In genomic region chr22:43636086-43636485, GRCh38 we compare ENCODE assay signal across 1 cellular context.
TF ChIP-seq lines count a peak whose summit lies in the region.

No MANE protein-coding gene starts in this region.

TF ChIP-seq in GM12878, 131 proteins besides CTCF, POLR2A, EP300 and RAD21 (continued from another document):
- TF ChIP-seq LARP7 (IDR thresholded peaks at IDR 0.05) (no peak), POLR2AphosphoS2 (IDR thresholded peaks at IDR 0.05; ENCODE audit: low read depth, low read length) (no peak), MTA2 (IDR thresholded peaks at IDR 0.05; ENCODE audit: low read depth) (no peak), HSF1 (IDR thresholded peaks at IDR 0.05; ENCODE audit: low read depth, low read length) (no peak), MYB (IDR thresholded peaks at IDR 0.05; ENCODE audit: borderline replicate concordance, low read depth, low read length) (no peak), ZSCAN29 (IDR thresholded peaks at IDR 0.05) (no peak)
TF ChIP-seq in GM12878: peak in this region for 0.
